In the genomic region with DNA sequence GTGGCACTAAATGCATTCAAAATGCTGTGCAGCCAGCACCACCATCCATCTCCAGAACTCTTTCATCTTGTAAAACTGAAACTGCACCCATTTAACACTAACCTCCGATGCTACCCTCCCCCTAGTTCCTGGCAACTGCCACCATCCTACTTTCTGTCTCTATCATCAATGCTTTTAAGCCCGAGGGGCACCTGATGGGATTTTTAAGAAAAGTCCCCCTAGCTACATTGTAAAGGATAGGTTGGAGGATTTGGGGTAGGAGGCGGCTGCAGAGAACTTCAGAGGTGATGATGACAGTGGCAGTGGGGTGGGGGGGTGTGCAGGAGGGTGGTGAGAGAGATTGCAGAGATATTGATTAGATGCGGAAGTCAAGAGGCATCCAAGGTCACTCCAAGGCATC, we compare ENCODE assay signal across 18 cellular contexts. TPM values are rescaled to one million over a fixed set of nuclear protein-coding genes. Genes with fewer than 3 reads are reported as not detected.
A peak's percentile ranks its signal among the peaks of the same experiment; 100 is the strongest.
DNase-seq lines count a peak whose midpoint lies in the region; ATAC-seq and TF ChIP-seq lines count a peak whose summit lies in the region.
"Had no signal": no experiment of that assay in that cellular context is flagged by ENCODE, and none has a peak within 500 bp of the region (broad histone marks: within the 10 kb centered on the region; RNA-seq: fewer than 3 reads in every experiment).

No MANE protein-coding gene starts in this region.

- peaks cover 0 to 4% (median 0%) of the 10 kb centered on the region in 5 donors for H3K36me3 Mint-ChIP-seq in naive thymus-derived CD4-positive, alpha-beta T cell

- H3K9me3 Mint-ChIP-seq in naive thymus-derived CD4-positive, alpha-beta T cell, result no peaks in the 10 kb centered on the region

- H3K4me1 Mint-ChIP-seq in naive thymus-derived CD4-positive, alpha-beta T cell, result peaks cover 0 to 29% (median 3%) of the 10 kb centered on the region in 7 donors

- peak; percentile 55 for ATAC-seq in GM18868 (IDR thresholded peaks at IDR 0.05; ENCODE audit: unreplicated experiment)
- peak; percentile 43 for ATAC-seq in naive thymus-derived CD4-positive, alpha-beta T cell
- ATAC-seq in mucosa of descending colon, result no peak
- ATAC-seq: left colon, SK-N-SH treated with all-trans-retinoic acid at 6 μM for 48 hours had no signal

- DNase-seq in activated CD8-positive, alpha-beta memory T cell treated with anti-CD3 and anti-CD28 coated beads, Interleukin-2, amount 50 U/mL, for 48 hours, result peak; percentile 53
- DNase-seq in activated CD8-positive, alpha-beta memory T cell treated with anti-CD3 and anti-CD28 coated beads, Interleukin-2, amount 50 U/mL, for 4 hours, result no peak
- peak; percentile 17 to 48 for DNase-seq in activated CD4-positive, alpha-beta T cell treated with anti-CD3 and anti-CD28 coated beads, Interleukin-2, amount 50 U/mL, for 48 hours
- DNase-seq in naive thymus-derived CD4-positive, alpha-beta T cell, result no peak
- DNase-seq in NCI-H524 treated with DMSO at 0.1 percent for 48 hours (lab: John Stamatoyannopoulos, UW) (no peak), mucosa of descending colon (no peak), NCI-H345 treated with DMSO at 0.1 percent for 48 hours (lab: John Stamatoyannopoulos, UW; ENCODE audit: unreplicated experiment) (no peak)
- DNase-seq: ACHN; activated effector memory CD4-positive, alpha-beta T cell treated with anti-CD3 and anti-CD28 coated beads, Interleukin-2, amount 50 U/mL, for 16 hours; Caco-2; Karpas-422; left colon; NCI-H1436 treated with DMSO at 0.1 percent for 48 hours; NCI-H446 treated with DMSO at 0.1 percent for 48 hours had no signal

- peak overlapping the region in 2 of 10 donors; percentile 14 to 71 for H3K4me3 Mint-ChIP-seq in naive thymus-derived CD4-positive, alpha-beta T cell

- CTCF ChIA-PET in naive thymus-derived CD4-positive, alpha-beta T cell (lab: Charles Lee), result no interaction called here

- no peak overlapping the region for H3K27ac ChIP-seq in naive thymus-derived CD4-positive, alpha-beta T cell (ENCODE audit: low read depth, low read length)
- H3K27ac ChIP-seq: parathyroid adenoma had no signal

- H3K27me3 ChIP-seq in naive thymus-derived CD4-positive, alpha-beta T cell (ENCODE audit: control insufficient read depth in 2 of 2, insufficient read depth in 2 of 2, low read length in 2 of 2), result no peaks in the 10 kb centered on the region

- H3K27ac Mint-ChIP-seq in naive thymus-derived CD4-positive, alpha-beta T cell, result peak overlapping the region in 1 of 9 donors; percentile 68

- H3K4me1 ChIP-seq in naive thymus-derived CD4-positive, alpha-beta T cell (ENCODE audit: control insufficient read depth in 2 of 2, insufficient read depth in 2 of 2, low read length in 2 of 2), result peaks cover 0 to 7% of the 10 kb centered on the region in 2 donors
- no peaks in the 10 kb centered on the region for H3K4me1 ChIP-seq in mucosa of descending colon (ENCODE audit: low read depth)
- H3K4me1 ChIP-seq: parathyroid adenoma had no signal

- H3K36me3 ChIP-seq in naive thymus-derived CD4-positive, alpha-beta T cell (ENCODE audit: control insufficient read depth in 2 of 3, insufficient read depth in 3 of 3, low read length in 3 of 3), result no peaks in the 10 kb centered on the region
- no peaks in the 10 kb centered on the region for H3K36me3 ChIP-seq in mucosa of descending colon (ENCODE audit: low read depth)

- H3K27me3 Mint-ChIP-seq in naive thymus-derived CD4-positive, alpha-beta T cell, result peaks cover 0 to 15% (median 4%) of the 10 kb centered on the region in 5 donors

- POLR2A ChIA-PET in naive thymus-derived CD4-positive, alpha-beta T cell (lab: Charles Lee), result interaction anchor here (1.0 kb wide), 1 partner anchor 24 kb away, joined by 3 read pairs; no protein-coding TSS in a partner anchor

- H3K4me3 ChIP-seq in naive thymus-derived CD4-positive, alpha-beta T cell (ENCODE audit: low read length), result no peak overlapping the region
- H3K4me3 ChIP-seq in mucosa of descending colon, result no peak overlapping the region
- H3K4me3 ChIP-seq: smooth muscle cell had no signal

- intact Hi-C loops in naive thymus-derived CD4-positive, alpha-beta T cell (cut with micrococcal nuclease), result loop anchor here in 1 of 2 donors (2.0 kb wide), 1 partner anchor 13 kb away; no protein-coding TSS in a partner anchor
- intact Hi-C loops in mucosa of descending colon (cut with DNase I, micrococcal nuclease), result no loop called here

- no peaks in the 10 kb centered on the region for H3K9me3 ChIP-seq in naive thymus-derived CD4-positive, alpha-beta T cell (ENCODE audit: control insufficient read depth in 2 of 3, low read length in 3 of 3)
- H3K9me3 ChIP-seq in mucosa of descending colon, result no peaks in the 10 kb centered on the region
- H3K9me3 ChIP-seq: Caco-2 had no signal

- no peak for TF ChIP-seq CTCF in mucosa of descending colon (IDR thresholded peaks at IDR 0.05)

RNA-seq across cellular contexts. Expression of a gene that starts 10.8 kb away (rescaled TPM):
- 100 to 1,000 TPM in 2 of 5 experiments, 10 to 100 TPM in 3; 67.3 to 189 (median 83.3) TPM for total RNA-seq in naive thymus-derived CD4-positive, alpha-beta T cell
- polyA plus RNA-seq in naive thymus-derived CD4-positive, alpha-beta T cell, result 100 to 1,000 TPM; 118 to 185 TPM
- 100 to 1,000 TPM; 204 to 256 (median 251) TPM for total RNA-seq in mucosa of descending colon

Comparison
In these comparisons a context has a peak if more than half of its experiments do, and no peak if none do; other contexts are left out.
1. DNase-seq: peak in activated CD8-positive, alpha-beta memory T cell treated with anti-CD3 and anti-CD28 coated beads, Interleukin-2, amount 50 U/mL, for 48 hours (single experiment) and activated CD4-positive, alpha-beta T cell treated with anti-CD3 and anti-CD28 coated beads, Interleukin-2, amount 50 U/mL, for 48 hours (2 of 2); none in activated CD8-positive, alpha-beta memory T cell treated with anti-CD3 and anti-CD28 coated beads, Interleukin-2, amount 50 U/mL, for 4 hours (single experiment), naive thymus-derived CD4-positive, alpha-beta T cell (0 of 9), NCI-H524 treated with DMSO at 0.1 percent for 48 hours (single experiment), mucosa of descending colon (0 of 3) and NCI-H345 treated with DMSO at 0.1 percent for 48 hours (single experiment).